Comparison of ENCODE assay signal across 1 cellular context in genomic region chr22:40856513-40857308, GRCh38.
TF ChIP-seq lines count a peak whose summit lies in the region.

ST13 (minus strand) TSS chr22:40856639; CDS start chr22:40856540, 99 bp downstream.
XPNPEP3 (plus strand) TSS chr22:40857148; CDS start chr22:40857182, 34 bp downstream.

TF ChIP-seq in HCT116, 20 proteins besides CTCF, POLR2A, EP300 and RAD21 (continued from another document):
- TF ChIP-seq REST (IDR thresholded peaks at IDR 0.05; ENCODE audit: low read depth): no peak
